2 cellular contexts compared by ENCODE assay signal in genomic region chr14:96368534-96368933, GRCh38.
TF ChIP-seq lines count a peak whose summit lies in the region.

No MANE protein-coding gene starts in this region.

TF ChIP-seq in GM23338, 12 proteins besides CTCF, POLR2A, EP300 and RAD21:
- TF ChIP-seq EZH2 (IDR thresholded peaks at IDR 0.05; ENCODE audit: low read depth, unreplicated experiment) (no peak), STAT1 (IDR thresholded peaks at IDR 0.05; ENCODE audit: unreplicated experiment) (no peak), ZNF462 (CRISPR knock-in tag; IDR thresholded peaks at IDR 0.05) (no peak), ZNF114 (CRISPR knock-in tag; IDR thresholded peaks at IDR 0.05) (no peak), REST (IDR thresholded peaks at IDR 0.05; ENCODE audit: unreplicated experiment) (no peak), CREB1 (CRISPR knock-in tag; IDR thresholded peaks at IDR 0.05; ENCODE audit: low read depth) (no peak), ETS1 (IDR thresholded peaks at IDR 0.05) (no peak), EZH2phosphoT487 (IDR thresholded peaks at IDR 0.05; ENCODE audit: unreplicated experiment) (no peak), POLR2AphosphoS5 (IDR thresholded peaks at IDR 0.05; ENCODE audit: low read depth) (no peak), JUNB (IDR thresholded peaks at IDR 0.05; ENCODE audit: unreplicated experiment) (no peak), ZNF331 (CRISPR knock-in tag; IDR thresholded peaks at IDR 0.05; ENCODE audit: low read depth) (no peak), NANOG (IDR thresholded peaks at IDR 0.05; ENCODE audit: borderline replicate concordance) (no peak)

TF ChIP-seq in K562, 482 proteins besides CTCF, POLR2A, EP300 and RAD21:
- TF ChIP-seq SMARCE1 (IDR thresholded peaks at IDR 0.05) (0 out of 2 replicates have a peak, but pooled peaks have one; percentile 16), SOX6 (IDR thresholded peaks at IDR 0.05) (0 out of 2 replicates have a peak, but pooled peaks have one; percentile 12), VEZF1 (CRISPR knock-in tag; IDR thresholded peaks at IDR 0.05) (peak; percentile 39; the same call in 1 of the 2 replicates), SPI1 (IDR thresholded peaks at IDR 0.05; ENCODE audit: borderline replicate concordance, low read depth, low read length) (peak; percentile 24; the same call in 1 of the 2 replicates), ZNF764 (CRISPR knock-in tag; IDR thresholded peaks at IDR 0.05; ENCODE audit: low read depth) (no peak), MAX (CRISPR knock-in tag; IDR thresholded peaks at IDR 0.05) (peak; percentile 46; the same call in 1 of the 2 replicates), CC2D1A (IDR thresholded peaks at IDR 0.05) (0 out of 2 replicates have a peak, but pooled peaks have one; percentile 31), PRDM10 (IDR thresholded peaks at IDR 0.05; ENCODE audit: partially characterized antibody) (peak; percentile 69), NFIX (CRISPR knock-in tag; IDR thresholded peaks at IDR 0.05; ENCODE audit: low read depth) (no peak), MNT (conservative IDR thresholded peaks at IDR 0.05) (0 out of 4 replicates have a peak, but pooled peaks of 1 of the 2 experiments have one; percentile 20), SMARCA4 (IDR thresholded peaks at IDR 0.05) (0 out of 2 replicates have a peak, but pooled peaks have one; percentile 18), DPF2 (IDR thresholded peaks at IDR 0.05) (peak; percentile 60), ATF7 (IDR thresholded peaks at IDR 0.05) (0 out of 2 replicates have a peak, but pooled peaks have one; percentile 15), L3MBTL2 (IDR thresholded peaks at IDR 0.05) (peak; percentile 45; the same call in 1 of the 2 replicates), ARID1B (IDR thresholded peaks at IDR 0.05) (peak; percentile 33; the same call in 1 of the 2 replicates), RAD51 (IDR thresholded peaks at IDR 0.05; ENCODE audit: borderline replicate concordance, low read depth) (peak; percentile 47; the same call in 1 of the 2 replicates), FOS (IDR thresholded peaks at IDR 0.05; ENCODE audit: extremely low read depth, insufficient read length) (no peak), CBX5 (IDR thresholded peaks at IDR 0.05; ENCODE audit: borderline replicate concordance, low read depth) (0 out of 2 replicates have a peak, but pooled peaks have one; percentile 16), TRIM24 (IDR thresholded peaks at IDR 0.05) (0 out of 4 replicates have a peak, but pooled peaks of 1 of the 2 experiments have one; percentile 24), TRIM28 (IDR thresholded peaks at IDR 0.05) (peak; percentile 35; the same call in 1 of the 2 replicates), ZNF707 (CRISPR knock-in tag; conservative IDR thresholded peaks at IDR 0.05) (peak; percentile 98), CAMTA2 (CRISPR knock-in tag; conservative IDR thresholded peaks at IDR 0.05) (no peak), AFF1 (IDR thresholded peaks at IDR 0.05; ENCODE audit: low read depth in 1 of 2, partially characterized antibody in 2 of 2) (peak in 1 of 2 experiments; percentile 66), USF2 (CRISPR knock-in tag; IDR thresholded peaks at IDR 0.05) (peak; percentile 55), SRF (CRISPR knock-in tag; IDR thresholded peaks at IDR 0.05) (no peak), ZNF77 (CRISPR knock-in tag; IDR thresholded peaks at IDR 0.05) (no peak), FOXK2 (conservative IDR thresholded peaks at IDR 0.05 in 1 of 2, IDR thresholded peaks at IDR 0.05 in 1 of 2; ENCODE audit: low read depth in 2 of 2) (peak; percentile 38 to 43; a peak in 1 of 4 replicates), ZEB2 (IDR thresholded peaks at IDR 0.05) (0 out of 2 replicates have a peak, but pooled peaks have one; percentile 29), GATA2 (CRISPR knock-in tag; IDR thresholded peaks at IDR 0.05) (peak; percentile 30; the same call in 1 of the 2 replicates), TCF7L2 (IDR thresholded peaks at IDR 0.05; ENCODE audit: low read depth, low read length) (no peak), MTA1 (IDR thresholded peaks at IDR 0.05; ENCODE audit: borderline replicate concordance) (peak; percentile 70; the same call in 1 of the 2 replicates)
